ENCODE assay signal across 9 cellular contexts in the genomic region with DNA sequence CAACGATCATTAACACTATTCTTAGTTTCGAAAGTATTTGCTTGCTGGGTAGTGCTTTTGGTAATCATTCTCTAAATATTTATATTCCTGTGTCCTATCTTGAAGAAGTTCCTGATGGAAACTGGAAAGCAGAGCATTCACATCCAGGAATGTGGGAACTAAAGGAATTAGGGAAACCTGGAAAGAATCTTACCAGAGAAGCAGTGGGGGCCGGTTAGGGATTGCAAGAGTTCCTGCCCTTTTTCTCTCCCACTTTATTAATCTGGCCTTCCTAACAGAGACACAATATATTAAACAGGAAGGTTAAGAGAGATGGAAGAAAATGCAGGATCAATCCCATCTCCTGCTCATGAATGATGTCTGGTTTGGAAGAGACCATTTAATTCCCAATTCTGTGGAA. TPM values are rescaled to one million over a fixed set of nuclear protein-coding genes. Genes with fewer than 3 reads are reported as not detected.
DNase-seq lines count a peak whose midpoint lies in the region; ATAC-seq and TF ChIP-seq lines count a peak whose summit lies in the region.
"Had no signal": no experiment of that assay in that cellular context is flagged by ENCODE, and none has a peak within 500 bp of the region (broad histone marks: within the 10 kb centered on the region; RNA-seq: fewer than 3 reads in every experiment).

No MANE protein-coding gene starts in this region.

- H2BK120ac ChIP-seq in neuronal stem cell (ENCODE audit: low read depth, low read length) = no peak overlapping the region

- H3K27ac Mint-ChIP-seq in endothelial cell (ENCODE audit: unreplicated experiment) = peak overlapping the region; percentile 81

- H4K91ac ChIP-seq in neuronal stem cell (ENCODE audit: low read depth, low read length, poor library complexity) = no peak overlapping the region

- H3K4me3 Mint-ChIP-seq in endothelial cell (ENCODE audit: unreplicated experiment) = peak overlapping the region; percentile 80

- H3K36me3 ChIP-seq in PC-3 (ENCODE audit: low read depth, low read length) (no peaks in the 10 kb centered on the region), neuronal stem cell (replicated peaks in 1 of 2; ENCODE audit: control insufficient read depth in 2 of 2, insufficient read depth in 2 of 2, low read length in 2 of 2) (no peaks in the 10 kb centered on the region)

- peak overlapping the region; percentile 51; the same call in 1 of the 2 replicates for H3K4me3 ChIP-seq in PC-3 (ENCODE audit: low read length)
- H3K4me3 ChIP-seq in neuronal stem cell (ENCODE audit: low read length in 2 of 2) = no peak overlapping the region

- H3K79me2 ChIP-seq in PC-3 (ENCODE audit: low read length) = no peaks in the 10 kb centered on the region

- peak overlapping the region; percentile 72 for H2AFZ ChIP-seq in PC-3 (ENCODE audit: low read length)
- H2AFZ ChIP-seq in neuronal stem cell (ENCODE audit: low read length) = peak overlapping the region; percentile 34

- no peak overlapping the region for H3K18ac ChIP-seq in neuronal stem cell (ENCODE audit: low read length)

- no peak overlapping the region for H3K4ac ChIP-seq in neuronal stem cell (ENCODE audit: low read length)

- WGBS in neuronal stem cell (ENCODE audit: extremely low coverage in 2 of 2, insufficient read length in 2 of 2, insufficient replicate concordance in 1 of 2), 2 donors = no CpG with 5 or more reads among the region's 3 CpGs

- H3K9me3 ChIP-seq in PC-3 (ENCODE audit: low read length) (no peaks in the 10 kb centered on the region), neuronal stem cell (replicated peaks in 1 of 2; ENCODE audit: control insufficient read depth in 2 of 2, insufficient read depth in 1 of 2, low read depth in 1 of 2, low read length in 2 of 2) (no peaks in the 10 kb centered on the region)

- H3K4me2 ChIP-seq in PC-3 (ENCODE audit: low read length) (peak overlapping the region; percentile 79), neuronal stem cell (ENCODE audit: insufficient read depth, low read length, poor library complexity, severe bottlenecking) (no peak overlapping the region)

- no peaks in the 10 kb centered on the region for H3K27me3 ChIP-seq in PC-3 (ENCODE audit: low read length)
- no peaks in the 10 kb centered on the region for H3K27me3 ChIP-seq in neuronal stem cell (ENCODE audit: control insufficient read depth in 3 of 3, insufficient read depth in 3 of 3, low read depth in 1 of 3, low read length in 3 of 3)

- no peak overlapping the region for H3K14ac ChIP-seq in neuronal stem cell (ENCODE audit: low read length)

- H3F3A ChIP-seq in PC-3 (ENCODE audit: low read length, unreplicated experiment) = peaks cover 10% of the 10 kb centered on the region

- H2BK5ac ChIP-seq in neuronal stem cell (ENCODE audit: low read length) = no peak overlapping the region

- no peaks in the 10 kb centered on the region for H3K36me3 Mint-ChIP-seq in endothelial cell (ENCODE audit: low read depth, unreplicated experiment)

- H3K4me1 Mint-ChIP-seq in endothelial cell (ENCODE audit: unreplicated experiment) = peaks cover 26% of the 10 kb centered on the region

- CTCF ChIA-PET in PC-3 (lab: Charles Lee) = no interaction called here

- no peak overlapping the region for H3K23ac ChIP-seq in neuronal stem cell (ENCODE audit: low read depth, low read length, poor library complexity)

- intact Hi-C loops in PC-3 (cut with micrococcal nuclease) (loop anchor here (10.0 kb wide), 2 partner anchors 113 to 547 kb away; a partner anchor contains a TSS), posterior cingulate gyrus (cut with DNase I) (loop anchor here (5.0 to 10.0 kb wide), 4 partner anchors 117 to 445 kb away; a partner anchor contains a TSS)

- no peak overlapping the region for H3K9ac ChIP-seq in PC-3 (ENCODE audit: low read length)
- no peak overlapping the region for H3K9ac ChIP-seq in neuronal stem cell (ENCODE audit: low read depth, low read length, poor library complexity)

- in situ Hi-C loops in Caki2 (cut with HindIII; ENCODE audit: low pct_unique_long_range_greater_than_20kb, low sequenced_read_pairs) = no loop called here

- no peaks in the 10 kb centered on the region for H3K79me1 ChIP-seq in neuronal stem cell (ENCODE audit: low read depth, low read length)

- ATAC-seq in PC-3 (no peak), HG03378 (IDR thresholded peaks at IDR 0.05; ENCODE audit: unreplicated experiment) (no peak), HG02571 (IDR thresholded peaks at IDR 0.05; ENCODE audit: unreplicated experiment) (no peak), GM21737 (IDR thresholded peaks at IDR 0.05; ENCODE audit: unreplicated experiment) (no peak)

- TF ChIP-seq CTCF in PC-3 (conservative IDR thresholded peaks at IDR 0.05; ENCODE audit: low read depth, low read length) (no peak), endothelial cell (IDR thresholded peaks at IDR 0.05; ENCODE audit: unreplicated experiment) (no peak)

- H2BK12ac ChIP-seq in neuronal stem cell (ENCODE audit: low read length) = no peak overlapping the region

- POLR2A ChIA-PET in PC-3 (lab: Charles Lee; ENCODE audit: unreplicated experiment) = no interaction called here

- H3K27ac ChIP-seq in PC-3 (ENCODE audit: low read length) (no peak overlapping the region), neuronal stem cell (replicated peaks; ENCODE audit: low read length) (no peak overlapping the region)

- no peak overlapping the region for H4K8ac ChIP-seq in neuronal stem cell (ENCODE audit: low read depth, low read length)

- H3K9me2 ChIP-seq in PC-3 (replicated peaks; ENCODE audit: low read length) = no peaks in the 10 kb centered on the region

- no peaks in the 10 kb centered on the region for H3K9me3 Mint-ChIP-seq in endothelial cell (ENCODE audit: unreplicated experiment)

- peaks cover 50% of the 10 kb centered on the region for H3K4me1 ChIP-seq in PC-3 (ENCODE audit: insufficient read depth, low read length)
- H3K4me1 ChIP-seq in neuronal stem cell (ENCODE audit: control insufficient read depth in 2 of 2, insufficient read depth in 1 of 2, low read depth in 1 of 2, low read length in 2 of 2) = peaks cover 25 to 36% of the 10 kb centered on the region in 2 donors

- BruUV-seq in PC-3 (replicated peaks; lab: Mats Ljungman, UMichigan) = TSS peak; percentile 20

- H2BK15ac ChIP-seq in neuronal stem cell (ENCODE audit: low read length) = no peak overlapping the region

- H4K20me1 ChIP-seq in PC-3 (ENCODE audit: low read length) = no peaks in the 10 kb centered on the region

- peak; percentile 10 for DNase-seq in Caki2 (ENCODE audit: low read depth)
- DNase-seq in PC-3 = no peak
- no peak for DNase-seq in endothelial cell (ENCODE audit: low spot score)
- DNase-seq in neuronal stem cell (ENCODE audit: low spot score) = no peak
- no peak for DNase-seq in posterior cingulate gyrus
- DNase-seq: NCI-H187 had no signal

- H3K27me3 Mint-ChIP-seq in endothelial cell (ENCODE audit: unreplicated experiment) = peaks cover 9% of the 10 kb centered on the region

- H2AK5ac ChIP-seq in neuronal stem cell (ENCODE audit: low read depth, low read length) = no peak overlapping the region

RNA-seq across cellular contexts. Expression of a gene that starts 52.1 kb away (rescaled TPM):
- not detected in 2 replicates for total RNA-seq in Caki2 (2014; rRNA removed; shearing (Covaris generic); ENCODE audit: low replicate concordance)
- not detected in 2 replicates for total RNA-seq in PC-3 (2014; rRNA removed)
- not detected for total RNA-seq in endothelial cell (ENCODE audit: unreplicated experiment)
- not detected for polyA plus RNA-seq in neuronal stem cell (2013, experiment 1 of 2)
- not detected for polyA plus RNA-seq in neuronal stem cell (2013, experiment 2 of 2)
